In the genomic region with DNA sequence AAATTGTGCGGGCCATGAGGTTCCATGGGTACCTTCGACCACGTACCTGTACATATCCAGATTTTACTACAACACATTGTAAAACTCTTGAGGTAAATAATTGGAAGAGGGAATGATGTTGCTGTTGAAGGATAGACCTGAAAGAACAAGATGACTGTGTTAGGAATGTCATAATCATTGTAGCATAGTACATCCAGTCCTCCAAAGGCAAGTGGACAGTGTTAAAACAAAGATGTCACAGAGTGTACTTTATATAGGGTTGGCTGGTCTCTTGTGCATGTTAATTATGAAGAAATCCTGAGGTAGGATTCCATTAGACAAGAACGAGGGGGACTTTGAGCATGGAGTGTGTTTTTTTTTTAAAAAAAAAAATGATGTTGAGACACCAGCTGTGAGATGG, we compare ENCODE assay signal across 32 cellular contexts. TPM values are rescaled to one million over a fixed set of nuclear protein-coding genes. Genes with fewer than 3 reads are reported as not detected.
"Had no signal": no experiment of that assay in that cellular context is flagged by ENCODE, and none has a peak within 500 bp of the region (broad histone marks: within the 10 kb centered on the region; RNA-seq: fewer than 3 reads in every experiment).

No MANE protein-coding gene starts in this region.

- ATAC-seq: activated CD4-positive, alpha-beta T cell treated with anti-CD3 and anti-CD28 coated beads for 36 hours; activated CD4-positive, CD25-positive, alpha-beta regulatory T cell treated with anti-CD3 and anti-CD28 coated beads, Interleukin-2, amount 50 U/mL, for 24 hours; activated CD8-positive, alpha-beta T cell treated with anti-CD3 and anti-CD28 coated beads for 36 hours; activated naive CD8-positive, alpha-beta T cell treated with anti-CD3 and anti-CD28 coated beads, Interleukin-2, amount 50 U/mL, for 24 hours; activated T-cell treated with anti-CD3 and anti-CD28 coated beads, Interleukin-2, amount 50 U/mL, for 4 hours had no signal

- H3K4me1 ChIP-seq: ascending aorta had no signal

- H3K4me3 ChIP-seq: ascending aorta, cardiac muscle cell had no signal

- H3K9me3 ChIP-seq: ascending aorta had no signal

- H3K36me3 ChIP-seq: ascending aorta, cardiac muscle cell had no signal

- H3K27me3 ChIP-seq: ascending aorta, cardiac muscle cell had no signal

- H3K27ac ChIP-seq: ascending aorta, cardiac muscle cell, VCaP had no signal

- DNase-seq: activated B cell treated with CpG ODN at 0.5 μM for 24 hours; activated CD4-positive, alpha-beta memory T cell treated with anti-CD3 and anti-CD28 coated beads for 36 hours; activated CD4-positive, alpha-beta T cell treated with anti-CD3 and anti-CD28 coated beads for 1 hour; activated CD4-positive, alpha-beta T cell treated with anti-CD3 and anti-CD28 coated beads for 36 hours; activated CD4-positive, alpha-beta T cell treated with anti-CD3 and anti-CD28 coated beads for 48 hours; activated CD4-positive, alpha-beta T cell treated with anti-CD3 and anti-CD28 coated beads, Interleukin-2, amount 50 U/mL, for 1 hour; activated CD4-positive, alpha-beta T cell treated with anti-CD3 and anti-CD28 coated beads, Interleukin-2, amount 50 U/mL, for 4 hours; activated CD8-positive, alpha-beta memory T cell treated with anti-CD3 and anti-CD28 coated beads, Interleukin-2, amount 50 U/mL, for 4 hours; activated CD8-positive, alpha-beta T cell treated with anti-CD3 and anti-CD28 coated beads for 36 hours; activated effector memory CD4-positive, alpha-beta T cell treated with Interleukin-2 at 50 U/mL for 16 hours; activated gamma-delta T cell; activated naive CD4-positive, alpha-beta T cell treated with anti-CD3 and anti-CD28 coated beads, Interleukin-2, amount 10 ng/mL, durations not matched to agents 7 days and 5 days; activated naive CD4-positive, alpha-beta T cell treated with Interleukin-2 at 50 U/mL for 16 hours; activated naive CD8-positive, alpha-beta T cell treated with anti-CD3 and anti-CD28 coated beads, Interleukin-2, amount 10 ng/mL, durations not matched to agents 7 days and 5 days; activated naive CD8-positive, alpha-beta T cell treated with anti-CD3 and anti-CD28 coated beads, Interleukin-2, amount 50 U/mL, for 24 hours; activated T-cell treated with anti-CD3 and anti-CD28 coated beads for 4 hours; activated T-cell treated with anti-CD3 and anti-CD28 coated beads, Interleukin-2, amount 50 U/mL, for 1 hour; activated T-cell treated with anti-CD3 and anti-CD28 coated beads, Interleukin-2, amount 50 U/mL, for 4 hours; amygdala; anterior cingulate cortex; central memory CD4-positive, alpha-beta T cell; SW 1271; T-helper 1 cell; T-helper 2 cell; T-helper 9 cell had no signal

RNA-seq across cellular contexts. Expression of gene VWC2, which starts 30.4 kb away (rescaled TPM):
- total RNA-seq: activated B cell treated with CpG ODN at 0.5 μM for 24 hours; activated CD4-positive, alpha-beta memory T cell treated with anti-CD3 and anti-CD28 coated beads for 36 hours; activated CD4-positive, alpha-beta T cell treated with anti-CD3 and anti-CD28 coated beads for 36 hours; activated CD8-positive, alpha-beta memory T cell treated with anti-CD3 and anti-CD28 coated beads for 36 hours; activated CD8-positive, alpha-beta T cell treated with anti-CD3 and anti-CD28 coated beads for 36 hours; activated naive CD8-positive, alpha-beta T cell treated with anti-CD3 and anti-CD28 coated beads, Interleukin-2, amount 10 ng/mL, durations not matched to agents 7 days and 5 days; activated T-cell treated with anti-CD3 and anti-CD28 coated beads, Interleukin-2, amount 50 U/mL, for 4 hours; activated T-helper 2 cell treated with anti-CD3 and anti-CD28 coated beads, Interferon-gamma antibody, Interleukin-2, Interleukin-4, amounts not matched to agents 10 μg/mL and 5 μg/mL and 100 μg/mL, durations not matched to agents 14 hours and 24 hours and 36 hours; ascending aorta; bronchial epithelial cell had no signal
